2 cellular contexts compared by ENCODE assay signal in genomic region chr10:104251443-104251842, GRCh38.
TF ChIP-seq lines count a peak whose summit lies in the region.

No MANE protein-coding gene starts in this region.

TF ChIP-seq in GM23338, 12 proteins besides CTCF, POLR2A, EP300 and RAD21:
- TF ChIP-seq ZNF331 (CRISPR knock-in tag; IDR thresholded peaks at IDR 0.05; ENCODE audit: low read depth): no peak

TF ChIP-seq in K562, 482 proteins besides CTCF, POLR2A, EP300 and RAD21:
- TF ChIP-seq ETS2 (tag; IDR thresholded peaks at IDR 0.05; ENCODE audit: borderline replicate concordance, poor library complexity, severe bottlenecking): no peak
- no peak for TF ChIP-seq XRCC3 (IDR thresholded peaks at IDR 0.05)
- no peak for TF ChIP-seq REST (CRISPR knock-in tag; IDR thresholded peaks at IDR 0.05; ENCODE audit: low read depth)
- no peak for TF ChIP-seq ZNF324 (CRISPR knock-in tag; IDR thresholded peaks at IDR 0.05)
- TF ChIP-seq ATF1 (CRISPR knock-in tag; IDR thresholded peaks at IDR 0.05): no peak
- no peak for TF ChIP-seq ATF1 (tag; IDR thresholded peaks at IDR 0.05)
- TF ChIP-seq USF1 (CRISPR knock-in tag; IDR thresholded peaks at IDR 0.05): no peak
- peak; percentile 88 for TF ChIP-seq DMBX1 (CRISPR knock-in tag; IDR thresholded peaks at IDR 0.05; ENCODE audit: borderline replicate concordance)
- TF ChIP-seq XRCC4 (IDR thresholded peaks at IDR 0.05; ENCODE audit: extremely low read depth, insufficient read depth, insufficient read length): no peak
- TF ChIP-seq ZNF398 (CRISPR knock-in tag; IDR thresholded peaks at IDR 0.05): no peak
- no peak for TF ChIP-seq ZNF23 (CRISPR knock-in tag; IDR thresholded peaks at IDR 0.05)
- no peak for TF ChIP-seq EZH2 (IDR thresholded peaks at IDR 0.05; ENCODE audit: borderline replicate concordance, low read depth, low read length)
- no peak for TF ChIP-seq DIDO1 (tag; IDR thresholded peaks at IDR 0.05; ENCODE audit: low read depth)
- TF ChIP-seq CXXC5 (CRISPR knock-in tag; IDR thresholded peaks at IDR 0.05): 0 out of 2 replicates have a peak, but pooled peaks have one; percentile 28
- TF ChIP-seq HMG20B (CRISPR knock-in tag; IDR thresholded peaks at IDR 0.05): no peak
- TF ChIP-seq SMAD1 (IDR thresholded peaks at IDR 0.05; ENCODE audit: low read depth, low read length, partially characterized antibody): no peak
- peak; percentile 71 for TF ChIP-seq PTRF (tag; IDR thresholded peaks at IDR 0.05)
- no peak for TF ChIP-seq HCFC1 (IDR thresholded peaks at IDR 0.05; ENCODE audit: low read depth, low read length)
- TF ChIP-seq RBM14 (IDR thresholded peaks at IDR 0.05; ENCODE audit: borderline replicate concordance, insufficient read depth, low read depth, low read length): no peak
- no peak for TF ChIP-seq MLX (CRISPR knock-in tag; conservative IDR thresholded peaks at IDR 0.05)
- peak; percentile 79; the same call in 1 of the 2 replicates for TF ChIP-seq ZNF311 (CRISPR knock-in tag; IDR thresholded peaks at IDR 0.05)
- TF ChIP-seq ZNF444 (CRISPR knock-in tag; IDR thresholded peaks at IDR 0.05): no peak
- TF ChIP-seq ZSCAN29 (IDR thresholded peaks at IDR 0.05): no peak
- peak; percentile 67; the same call in 1 of the 2 replicates for TF ChIP-seq ZNF668 (CRISPR knock-in tag; IDR thresholded peaks at IDR 0.05)
- peak; percentile 92 for TF ChIP-seq ZNF592 (IDR thresholded peaks at IDR 0.05)
- TF ChIP-seq GTF2A2 (tag; IDR thresholded peaks at IDR 0.05): 0 out of 2 replicates have a peak, but pooled peaks have one; percentile 23
- TF ChIP-seq VEZF1 (CRISPR knock-in tag; IDR thresholded peaks at IDR 0.05): no peak
- TF ChIP-seq SMAD4 (CRISPR knock-in tag; conservative IDR thresholded peaks at IDR 0.05): peak; percentile 46; the same call in 1 of the 2 replicates
- no peak for TF ChIP-seq ZNF140 (CRISPR knock-in tag; IDR thresholded peaks at IDR 0.05)
- 0 out of 2 replicates have a peak, but pooled peaks have one; percentile 26 for TF ChIP-seq MECOM (CRISPR knock-in tag; IDR thresholded peaks at IDR 0.05)
- TF ChIP-seq ZNF778 (CRISPR knock-in tag; IDR thresholded peaks at IDR 0.05): no peak
- no peak for TF ChIP-seq ZNF436 (CRISPR knock-in tag; IDR thresholded peaks at IDR 0.05)
- no peak for TF ChIP-seq ZNF785 (CRISPR knock-in tag; IDR thresholded peaks at IDR 0.05)
- no peak for TF ChIP-seq ZNF146 (CRISPR knock-in tag; IDR thresholded peaks at IDR 0.05; ENCODE audit: unreplicated experiment)
- TF ChIP-seq PML (IDR thresholded peaks at IDR 0.05; ENCODE audit: low read length): no peak
- no peak for TF ChIP-seq DACH1 (IDR thresholded peaks at IDR 0.05; ENCODE audit: partially characterized antibody)
- TF ChIP-seq HSF4 (CRISPR knock-in tag; IDR thresholded peaks at IDR 0.05; ENCODE audit: borderline replicate concordance): no peak
- TF ChIP-seq TSC22D4 (tag; IDR thresholded peaks at IDR 0.05): no peak
- no peak for TF ChIP-seq STAG1 (CRISPR knock-in tag; IDR thresholded peaks at IDR 0.05; ENCODE audit: borderline replicate concordance)
- TF ChIP-seq EGR1 (conservative IDR thresholded peaks at IDR 0.05): no peak
